Comparison of ENCODE assay signal across 8 cellular contexts in the genomic region with DNA sequence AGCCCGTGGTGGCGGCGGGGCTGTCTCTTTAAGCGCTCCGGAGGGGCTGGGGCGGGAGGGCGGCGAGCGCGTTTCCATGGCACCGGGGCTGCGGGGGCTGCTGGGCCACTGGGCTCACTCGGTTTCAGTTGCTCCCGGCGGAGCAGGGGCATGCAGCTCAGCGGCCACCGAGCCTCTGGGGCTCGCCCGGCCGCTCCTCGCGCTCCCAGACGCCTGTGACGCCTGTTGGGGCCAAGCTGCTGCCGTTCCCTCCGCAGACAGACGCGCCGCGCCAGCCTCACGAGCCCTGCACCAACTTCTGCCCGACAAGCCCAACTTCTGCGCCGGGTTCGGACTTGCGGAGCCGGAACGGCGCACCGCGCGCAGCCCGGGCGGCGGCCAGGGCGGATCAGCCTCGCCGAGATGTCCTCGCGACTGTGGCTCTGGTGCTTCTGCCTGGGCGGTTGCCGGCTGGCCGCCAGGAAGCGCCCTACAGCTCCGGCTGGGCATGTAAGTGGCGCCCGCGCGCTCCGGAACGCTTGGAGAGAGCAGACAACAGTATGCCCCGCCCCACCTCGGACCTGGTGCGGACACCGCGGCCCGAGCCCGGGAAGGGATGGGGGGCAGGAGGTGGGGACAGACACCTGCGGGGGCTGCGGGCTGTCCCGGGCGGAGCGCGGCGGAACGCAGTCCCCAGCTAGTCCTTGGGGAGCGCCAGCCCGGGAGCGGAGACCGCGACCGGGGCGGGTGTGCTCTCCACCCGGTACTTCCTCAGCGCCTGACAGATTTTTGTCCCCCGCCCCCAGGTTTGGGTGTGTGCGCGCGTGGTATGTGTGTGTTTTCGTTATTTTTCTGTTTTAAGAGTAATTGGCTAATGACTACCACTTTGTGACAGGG.
DNase-seq lines count a peak whose midpoint lies in the region; ATAC-seq and TF ChIP-seq lines count a peak whose summit lies in the region.

No MANE protein-coding gene starts in this region.

- intact Hi-C loops in thyroid gland (cut with DNase I) = no loop called here

- H4K8ac ChIP-seq in mesendoderm (ENCODE audit: low read depth, low read length) = no peak overlapping the region

- H3K27me3 ChIP-seq in mesendoderm (ENCODE audit: insufficient read depth, low read length, poor library complexity) (no peaks in the 10 kb centered on the region), thyroid gland (peaks cover 8% of the 10 kb centered on the region)

- H3K18ac ChIP-seq in mesendoderm (ENCODE audit: low read length) = peak overlapping the region; percentile 78

- no peak overlapping the region for H2BK120ac ChIP-seq in mesendoderm (ENCODE audit: low read depth, low read length)

- H4K5ac ChIP-seq in mesendoderm (ENCODE audit: low read length) = no peak overlapping the region

- H3K9ac ChIP-seq in mesendoderm (ENCODE audit: low read length) = peak overlapping the region; percentile 87

- peak overlapping the region; percentile 96 for H3K56ac ChIP-seq in mesendoderm (ENCODE audit: low read length)

- no peak overlapping the region for H2BK15ac ChIP-seq in mesendoderm (replicated peaks; ENCODE audit: low read depth)

- H3K4ac ChIP-seq in mesendoderm (ENCODE audit: low read depth, low read length) = no peak overlapping the region

- H2AK5ac ChIP-seq in mesendoderm (ENCODE audit: low read length) = no peak overlapping the region

- TF ChIP-seq CTCF in thyroid gland (IDR thresholded peaks at IDR 0.05) = peak in 1 of 6 experiments; percentile 29

- no peaks in the 10 kb centered on the region for H3K36me3 ChIP-seq in mesendoderm (ENCODE audit: control insufficient read depth, insufficient read depth, low read length)
- no peaks in the 10 kb centered on the region for H3K36me3 ChIP-seq in thyroid gland

- peak overlapping the region; percentile 29 for H3K23ac ChIP-seq in mesendoderm (ENCODE audit: low read length)

- no peak for TF ChIP-seq POLR2A in thyroid gland (IDR thresholded peaks at IDR 0.05)

- peak overlapping the region; percentile 65 for H3K4me3 ChIP-seq in mesendoderm (ENCODE audit: low read length)
- peak overlapping the region in 2 of 3 donors; percentile 43 to 45 for H3K4me3 ChIP-seq in thyroid gland (replicated peaks in 1 of 3)

- no peaks in the 10 kb centered on the region for H3K9me3 ChIP-seq in thyroid gland

- peak; percentile 74 for DNase-seq in AG20443 (ENCODE audit: low spot score)
- DNase-seq in NCI-H1105 (lab: John Stamatoyannopoulos, UW) = peak; percentile 91
- peak; percentile 78 for DNase-seq in T1000 (lab: John Stamatoyannopoulos, UW)
- DNase-seq in epidermal melanocyte (ENCODE audit: insufficient read length, low spot score) = peak; percentile 46
- peak; percentile 96 for DNase-seq in mesendoderm
- peak; percentile 71 to 77 for DNase-seq in thyroid gland

- H3K79me1 ChIP-seq in mesendoderm (ENCODE audit: low read length) = peaks cover 2% of the 10 kb centered on the region

- peaks cover 5% of the 10 kb centered on the region for H3K4me1 ChIP-seq in mesendoderm (ENCODE audit: control insufficient read depth, low read depth, low read length)
- peaks cover 5 to 15% of the 10 kb centered on the region in 2 donors for H3K4me1 ChIP-seq in thyroid gland

- H3K79me2 ChIP-seq in mesendoderm (ENCODE audit: control insufficient read depth, insufficient read depth, low read length) = no peaks in the 10 kb centered on the region

- WGBS in mesendoderm (ENCODE audit: extremely low coverage, insufficient coverage, low lambda C conversion rate) = no CpG with 5 or more reads among the region's 90 CpGs
- 0 to 1% methylated on average over 7 to 20 of the region's 90 CpGs for WGBS in thyroid gland, 2 donors

- peak overlapping the region; percentile 82 for H3K27ac ChIP-seq in mesendoderm (ENCODE audit: low read depth, low read length)
- H3K27ac ChIP-seq in thyroid gland = no peak overlapping the region

- peak overlapping the region; percentile 57 for H2BK5ac ChIP-seq in mesendoderm (ENCODE audit: low read length)

- ATAC-seq in GM18499 (IDR thresholded peaks at IDR 0.05; ENCODE audit: insufficient read depth, unreplicated experiment) = peak; percentile 36
- peak; percentile 79 for ATAC-seq in HG02763 (IDR thresholded peaks at IDR 0.05; ENCODE audit: unreplicated experiment)

- H3K4me2 ChIP-seq in mesendoderm (ENCODE audit: low read length) = peak overlapping the region; percentile 99

Comparison
In these comparisons a context has a peak if more than half of its experiments do, and no peak if none do; other contexts are left out.
1. DNase-seq: peak in every context shown above with its lines; median percentile 96 in mesendoderm; 91 in NCI-H1105; 78 in T1000; 74 in AG20443; 74 in thyroid gland; 46 in epidermal melanocyte.